ENCODE assay signal across 30 cellular contexts in genomic region chr9:107852891-107853290, GRCh38.
"Had no signal": no experiment of that assay in that cellular context is flagged by ENCODE, and none has a peak within 500 bp of the region (broad histone marks: within the 10 kb centered on the region; RNA-seq: fewer than 3 reads in every experiment).

No MANE protein-coding gene starts in this region.

- DNase-seq: activated effector memory CD4-positive, alpha-beta T cell treated with anti-CD3 and anti-CD28 coated beads, Interleukin-2, amount 50 U/mL, for 16 hours; activated effector memory CD4-positive, alpha-beta T cell treated with Interleukin-2 at 50 U/mL for 16 hours; activated gamma-delta T cell; activated gamma-delta T cell treated with Interleukin-2 at 50 U/mL for 16 hours; activated naive CD4-positive, alpha-beta T cell; activated naive CD4-positive, alpha-beta T cell treated with anti-CD3 and anti-CD28 coated beads for 36 hours; activated naive CD4-positive, alpha-beta T cell treated with anti-CD3 and anti-CD28 coated beads, Interleukin-2, amount 10 ng/mL, durations not matched to agents 7 days and 5 days; activated naive CD4-positive, alpha-beta T cell treated with anti-CD3 and anti-CD28 coated beads, Interleukin-2, amount 50 U/mL, for 16 hours; activated naive CD4-positive, alpha-beta T cell treated with Interleukin-2 at 50 U/mL for 16 hours; activated naive CD8-positive, alpha-beta T cell treated with anti-CD3 and anti-CD28 coated beads for 36 hours; activated naive CD8-positive, alpha-beta T cell treated with anti-CD3 and anti-CD28 coated beads, Interleukin-2, amount 10 ng/mL, durations not matched to agents 7 days and 5 days; activated naive CD8-positive, alpha-beta T cell treated with anti-CD3 and anti-CD28 coated beads, Interleukin-2, amount 50 U/mL, for 24 hours; activated T-cell treated with anti-CD3 and anti-CD28 coated beads, Interleukin-2, amount 50 U/mL, for 1 hour; activated T-cell treated with anti-CD3 and anti-CD28 coated beads, Interleukin-2, amount 50 U/mL, for 24 hours; activated T-cell treated with anti-CD3 and anti-CD28 coated beads, Interleukin-2, amount 50 U/mL, for 4 hours; activated T-cell treated with anti-CD3 and anti-CD28 coated beads, Interleukin-2, amount 50 U/mL, for 48 hours; activated T-cell treated with anti-CD3 and anti-CD28 coated beads, Interleukin-2, amount 50 U/mL, for 72 hours; adrenal gland; amniotic stem cell; amygdala; anterior cingulate cortex; aorta; body of pancreas; brain microvascular endothelial cell; caudate nucleus; central memory CD4-positive, alpha-beta T cell; cerebellar nuclear complex had no signal

- H3K9me3 ChIP-seq: adrenal gland had no signal

- H3K27ac ChIP-seq: adrenal gland, ascending aorta, body of pancreas, brain microvascular endothelial cell, breast epithelium, cardiac muscle cell had no signal

- H3K27me3 ChIP-seq: adrenal gland, ascending aorta, body of pancreas, brain microvascular endothelial cell, breast epithelium, cardiac muscle cell had no signal

- H3K36me3 ChIP-seq: adrenal gland, ascending aorta, brain microvascular endothelial cell, breast epithelium, cardiac muscle cell had no signal

- H3K4me1 ChIP-seq: body of pancreas, breast epithelium had no signal

- H3K4me3 ChIP-seq: adrenal gland, ascending aorta, body of pancreas, breast epithelium, cardiac muscle cell had no signal
